9 cellular contexts compared by ENCODE assay signal in the genomic region with DNA sequence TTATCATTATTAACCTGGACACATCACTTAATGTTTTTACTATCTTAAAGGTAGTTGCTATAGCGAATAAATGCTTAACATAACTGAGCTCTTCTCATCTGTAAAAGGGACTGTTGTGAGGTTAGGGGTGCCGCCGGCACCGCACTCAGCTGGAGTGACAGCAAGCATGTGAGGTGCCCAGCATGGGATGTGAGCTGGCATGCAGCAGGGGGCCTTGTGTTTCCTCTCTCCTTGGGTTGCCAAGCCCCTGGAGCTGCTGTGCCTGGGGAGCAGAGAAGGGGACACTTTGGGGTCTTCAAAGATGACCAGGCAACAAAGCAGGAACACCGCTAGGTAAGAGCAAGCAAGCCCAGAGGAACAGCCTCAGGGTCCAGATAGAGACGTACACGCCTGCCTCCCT. TPM values are rescaled to one million over a fixed set of nuclear protein-coding genes. Genes with fewer than 3 reads are reported as not detected.
DNase-seq lines count a peak whose midpoint lies in the region; ATAC-seq and TF ChIP-seq lines count a peak whose summit lies in the region.
"Had no signal": no experiment of that assay in that cellular context is flagged by ENCODE, and none has a peak within 500 bp of the region (broad histone marks: within the 10 kb centered on the region; RNA-seq: fewer than 3 reads in every experiment).

No MANE protein-coding gene starts in this region.

- H3K4me3 Mint-ChIP-seq in stimulated activated naive CD8-positive, alpha-beta T cell treated with anti-CD3 and anti-CD28 coated beads, Interleukin-15, Interleukin-2, amounts not matched to agents 100 ng/mL and 50 ng/mL, for 24 hours = peak overlapping the region; percentile 85
- H3K4me3 Mint-ChIP-seq in chondrocyte (ENCODE audit: unreplicated experiment) = peak overlapping the region; percentile 63
- peak overlapping the region; percentile 83 for H3K4me3 Mint-ChIP-seq in natural killer cell

- no peak for ATAC-seq in stimulated activated naive CD8-positive, alpha-beta T cell treated with anti-CD3 and anti-CD28 coated beads, Interleukin-15, Interleukin-2, amounts not matched to agents 100 U/mL and 50 U/mL, for 24 hours
- no peak for ATAC-seq in natural killer cell
- no peak for ATAC-seq in HG03135 (IDR thresholded peaks at IDR 0.05; ENCODE audit: unreplicated experiment)
- ATAC-seq in HG03139 (IDR thresholded peaks at IDR 0.05; ENCODE audit: unreplicated experiment) = no peak
- no peak for ATAC-seq in HG03095 (IDR thresholded peaks at IDR 0.05; ENCODE audit: unreplicated experiment)

- peak overlapping the region; percentile 90 for H3K27ac Mint-ChIP-seq in stimulated activated naive CD8-positive, alpha-beta T cell treated with anti-CD3 and anti-CD28 coated beads, Interleukin-15, Interleukin-2, amounts not matched to agents 100 ng/mL and 50 ng/mL, for 24 hours
- peak overlapping the region; percentile 98 for H3K27ac Mint-ChIP-seq in chondrocyte (ENCODE audit: unreplicated experiment)
- H3K27ac Mint-ChIP-seq in natural killer cell = peak overlapping the region; percentile 99 to 100

- TF ChIP-seq CTCF in chondrocyte (IDR thresholded peaks at IDR 0.05) (no peak), natural killer cell (IDR thresholded peaks at IDR 0.05) (no peak), GM20000 (IDR thresholded peaks at IDR 0.05; ENCODE audit: extremely low read depth, missing control alignments) (no peak)

- no peaks in the 10 kb centered on the region for H3K9me3 Mint-ChIP-seq in stimulated activated naive CD8-positive, alpha-beta T cell treated with anti-CD3 and anti-CD28 coated beads, Interleukin-15, Interleukin-2, amounts not matched to agents 100 ng/mL and 50 ng/mL, for 24 hours
- H3K9me3 Mint-ChIP-seq in chondrocyte (ENCODE audit: low read depth) (no peaks in the 10 kb centered on the region), natural killer cell (no peaks in the 10 kb centered on the region)

- intact Hi-C loops in natural killer cell (cut with micrococcal nuclease) = loop anchor here (10.0 kb wide), 1 partner anchor 533 kb away; a partner anchor contains a TSS

- no peaks in the 10 kb centered on the region for H3K27me3 Mint-ChIP-seq in stimulated activated naive CD8-positive, alpha-beta T cell treated with anti-CD3 and anti-CD28 coated beads, Interleukin-15, Interleukin-2, amounts not matched to agents 100 ng/mL and 50 ng/mL, for 24 hours
- H3K27me3 Mint-ChIP-seq in chondrocyte (ENCODE audit: low read depth) (no peaks in the 10 kb centered on the region), natural killer cell (ENCODE audit: low read depth in 2 of 2) (no peaks in the 10 kb centered on the region)

- no peak for DNase-seq in stimulated activated naive CD8-positive, alpha-beta T cell treated with anti-CD3 and anti-CD28 coated beads, Interleukin-15, Interleukin-2, amounts not matched to agents 100 U/mL and 50 U/mL, for 24 hours
- peak; percentile 75 for DNase-seq in chondrocyte (ENCODE audit: low spot score)
- no peak for DNase-seq in natural killer cell
- DNase-seq in GM20000 (ENCODE audit: low spot score) = no peak
- DNase-seq: DMS79 treated with DMSO at 0.1 percent for 48 hours had no signal

- H3K36me3 Mint-ChIP-seq in stimulated activated naive CD8-positive, alpha-beta T cell treated with anti-CD3 and anti-CD28 coated beads, Interleukin-15, Interleukin-2, amounts not matched to agents 100 ng/mL and 50 ng/mL, for 24 hours (ENCODE audit: low read depth) = peaks cover 24% of the 10 kb centered on the region
- no peaks in the 10 kb centered on the region for H3K36me3 Mint-ChIP-seq in chondrocyte (ENCODE audit: low read depth)
- H3K36me3 Mint-ChIP-seq in natural killer cell = no peaks in the 10 kb centered on the region

- peaks cover 35% of the 10 kb centered on the region for H3K4me1 Mint-ChIP-seq in stimulated activated naive CD8-positive, alpha-beta T cell treated with anti-CD3 and anti-CD28 coated beads, Interleukin-15, Interleukin-2, amounts not matched to agents 100 ng/mL and 50 ng/mL, for 24 hours (ENCODE audit: low read depth)
- H3K4me1 Mint-ChIP-seq in chondrocyte (ENCODE audit: low read depth) (peaks cover 67% of the 10 kb centered on the region), natural killer cell (peaks cover 46 to 56% of the 10 kb centered on the region in 2 donors)

RNA-seq across cellular contexts. Expression of a gene that starts 2.1 kb away (rescaled TPM):
- 5.9 to 7.5 TPM (median 6.9 TPM) in 3 replicates for total RNA-seq in chondrocyte
- total RNA-seq in natural killer cell = 100 to 1,000 TPM; 219 to 366 (median 289) TPM

RNA-seq across cellular contexts. Expression of a gene that starts 42.3 kb away (rescaled TPM):
- total RNA-seq in chondrocyte (47.4 to 52.8 TPM (median 48.7 TPM) in 3 replicates), natural killer cell (10 to 100 TPM; 63.9 to 78.7 (median 69.0) TPM)

Comparison
In these comparisons a context has a peak if more than half of its experiments do, and no peak if none do; other contexts are left out.
1. RNA of a gene that starts 2.1 kb away (total RNA-seq): 219 to 366 TPM in natural killer cell; 5.9 to 7.5 TPM in chondrocyte; every median in the first group is over 10 times any median in the second.
2. Peak in every context shown above with its lines, with median percentiles within 50 percentile points of each other: H3K27ac Mint-ChIP-seq and H3K4me3 Mint-ChIP-seq.